ENCODE assay signal across 8 cellular contexts in genomic region chr10:14742815-14743214, GRCh38. TPM values are rescaled to one million over a fixed set of nuclear protein-coding genes. Genes with fewer than 3 reads are reported as not detected.
DNase-seq lines count a peak whose midpoint lies in the region; ATAC-seq and TF ChIP-seq lines count a peak whose summit lies in the region.

No MANE protein-coding gene starts in this region.

- peak overlapping the region; percentile 43 for H3K27ac ChIP-seq in left ventricle myocardium inferior (replicated peaks)

- ATAC-seq in GM18505 (IDR thresholded peaks at IDR 0.05; ENCODE audit: unreplicated experiment) (peak; percentile 84), GM21515 (IDR thresholded peaks at IDR 0.05; ENCODE audit: unreplicated experiment) (peak; percentile 79)

- H3K4me3 ChIP-seq in left ventricle myocardium inferior = no peak overlapping the region

- no peaks in the 10 kb centered on the region for H3K27me3 ChIP-seq in left ventricle myocardium inferior (ENCODE audit: low read depth)

- intact Hi-C loops in left ventricle myocardium inferior (cut with micrococcal nuclease) = no loop called here

- TF ChIP-seq POLR2A in GM18505 (IDR thresholded peaks at IDR 0.05; ENCODE audit: borderline replicate concordance, extremely low read depth, insufficient read depth, insufficient read length) = no peak

- no peak for TF ChIP-seq CTCF in left ventricle myocardium inferior (IDR thresholded peaks at IDR 0.05; ENCODE audit: borderline replicate concordance)

- H3K4me1 ChIP-seq in left ventricle myocardium inferior = peaks cover 28% of the 10 kb centered on the region

- DNase-seq in HT-29 (ENCODE audit: low spot score) = peak; percentile 2
- no peak for DNase-seq in left ventricle myocardium inferior
- DNase-seq in UCSD-AML1 (lab: John Stamatoyannopoulos, UW; ENCODE audit: unreplicated experiment) = no peak
- no peak for DNase-seq in NCI-H1092 (lab: John Stamatoyannopoulos, UW)
- DNase-seq in NCI-H2196 (lab: John Stamatoyannopoulos, UW; ENCODE audit: unreplicated experiment) = no peak
- no peak for DNase-seq in NCI-H2029 (lab: John Stamatoyannopoulos, UW)

- H3K36me3 ChIP-seq in left ventricle myocardium inferior = no peaks in the 10 kb centered on the region

- H3K9me3 ChIP-seq in left ventricle myocardium inferior (replicated peaks) = peaks cover 11% of the 10 kb centered on the region

RNA-seq across cellular contexts. Expression of gene FAM107B, which starts 31.9 kb away (rescaled TPM):
- total RNA-seq in HT-29 (2014; rRNA removed; shearing (Covaris generic)) = 11.0 and 14.1 TPM in 2 replicates
- 4.7 TPM for total RNA-seq in left ventricle myocardium inferior
